Comparison of ENCODE assay signal across 1 cellular context in the genomic region with DNA sequence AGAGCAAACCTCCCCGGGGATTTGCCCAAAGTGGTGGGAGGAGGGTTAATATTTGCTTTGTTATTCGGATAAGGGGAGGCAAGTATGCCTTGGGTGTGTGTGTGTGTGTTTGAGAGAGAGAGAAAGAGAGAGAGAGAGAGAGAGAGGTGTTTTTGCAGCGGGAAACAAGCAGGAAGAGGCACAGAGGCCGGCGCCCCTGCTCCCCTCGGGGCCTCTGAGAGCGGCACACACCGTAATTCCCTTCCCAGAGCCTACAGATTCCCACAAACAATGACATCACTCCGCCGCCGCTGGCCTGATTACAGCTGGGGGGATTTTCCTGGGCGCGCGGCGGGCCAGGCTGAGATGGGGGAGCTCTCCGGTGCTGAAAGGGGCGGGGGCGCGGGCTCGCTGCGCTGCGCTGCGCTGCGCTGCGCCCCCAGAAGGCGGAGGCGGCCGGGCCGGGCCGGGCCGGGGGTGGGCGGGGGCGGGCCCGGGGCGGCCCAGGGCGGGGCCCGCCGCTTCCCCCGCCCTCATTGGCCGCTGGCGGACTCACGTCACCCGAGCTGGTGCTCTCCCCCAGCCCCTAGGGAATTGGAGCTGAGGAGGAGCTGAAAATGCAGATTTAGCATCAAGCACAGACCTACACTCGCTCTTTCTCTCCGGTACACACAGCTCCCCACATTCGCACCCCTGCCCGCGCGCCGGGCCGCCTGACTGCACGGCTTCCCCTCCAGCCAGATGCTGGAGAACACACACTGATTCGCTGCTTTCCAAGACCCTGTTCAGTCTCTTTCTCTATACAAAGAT.
A peak's percentile ranks its signal among the peaks of the same experiment; 100 is the strongest.
TF ChIP-seq lines count a peak whose summit lies in the region.

A gene with protein sequence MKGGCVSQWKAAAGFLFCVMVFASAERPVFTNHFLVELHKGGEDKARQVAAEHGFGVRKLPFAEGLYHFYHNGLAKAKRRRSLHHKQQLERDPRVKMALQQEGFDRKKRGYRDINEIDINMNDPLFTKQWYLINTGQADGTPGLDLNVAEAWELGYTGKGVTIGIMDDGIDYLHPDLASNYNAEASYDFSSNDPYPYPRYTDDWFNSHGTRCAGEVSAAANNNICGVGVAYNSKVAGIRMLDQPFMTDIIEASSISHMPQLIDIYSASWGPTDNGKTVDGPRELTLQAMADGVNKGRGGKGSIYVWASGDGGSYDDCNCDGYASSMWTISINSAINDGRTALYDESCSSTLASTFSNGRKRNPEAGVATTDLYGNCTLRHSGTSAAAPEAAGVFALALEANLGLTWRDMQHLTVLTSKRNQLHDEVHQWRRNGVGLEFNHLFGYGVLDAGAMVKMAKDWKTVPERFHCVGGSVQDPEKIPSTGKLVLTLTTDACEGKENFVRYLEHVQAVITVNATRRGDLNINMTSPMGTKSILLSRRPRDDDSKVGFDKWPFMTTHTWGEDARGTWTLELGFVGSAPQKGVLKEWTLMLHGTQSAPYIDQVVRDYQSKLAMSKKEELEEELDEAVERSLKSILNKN (plus strand): TSS at position 631 of the 789 bp plus-strand sequence. CDS start 266 bp downstream, outside the sequence.

TF ChIP-seq in WTC11, 78 proteins besides CTCF, POLR2A, EP300 and RAD21 (continued from another document):
- no peak for TF ChIP-seq ZNF281 (CRISPR knock-in tag; IDR thresholded peaks at IDR 0.05)
- TF ChIP-seq TEAD1 (CRISPR knock-in tag; IDR thresholded peaks at IDR 0.05), result 0 out of 2 replicates have a peak, but pooled peaks have one; percentile 22
- 0 out of 2 replicates have a peak, but pooled peaks have one; percentile 53 for TF ChIP-seq SP1 (CRISPR knock-in tag; conservative IDR thresholded peaks at IDR 0.05)
- TF ChIP-seq ZNF396 (CRISPR knock-in tag; IDR thresholded peaks at IDR 0.05; ENCODE audit: borderline replicate concordance), result no peak
- TF ChIP-seq RELA (CRISPR knock-in tag; IDR thresholded peaks at IDR 0.05; ENCODE audit: borderline replicate concordance), result no peak
- TF ChIP-seq SMAD4 (CRISPR knock-in tag; IDR thresholded peaks at IDR 0.05), result peak; percentile 59; the same call in 1 of the 2 replicates
- TF ChIP-seq ZNF219 (CRISPR knock-in tag; IDR thresholded peaks at IDR 0.05; ENCODE audit: borderline replicate concordance), result no peak
- TF ChIP-seq CREM (CRISPR knock-in tag; IDR thresholded peaks at IDR 0.05), result 0 out of 2 replicates have a peak, but pooled peaks have one; percentile 25
- TF ChIP-seq CBFB (CRISPR knock-in tag; IDR thresholded peaks at IDR 0.05; ENCODE audit: low read depth), result no peak
- no peak for TF ChIP-seq AR (CRISPR knock-in tag; IDR thresholded peaks at IDR 0.05)
- TF ChIP-seq, protein P1, sequence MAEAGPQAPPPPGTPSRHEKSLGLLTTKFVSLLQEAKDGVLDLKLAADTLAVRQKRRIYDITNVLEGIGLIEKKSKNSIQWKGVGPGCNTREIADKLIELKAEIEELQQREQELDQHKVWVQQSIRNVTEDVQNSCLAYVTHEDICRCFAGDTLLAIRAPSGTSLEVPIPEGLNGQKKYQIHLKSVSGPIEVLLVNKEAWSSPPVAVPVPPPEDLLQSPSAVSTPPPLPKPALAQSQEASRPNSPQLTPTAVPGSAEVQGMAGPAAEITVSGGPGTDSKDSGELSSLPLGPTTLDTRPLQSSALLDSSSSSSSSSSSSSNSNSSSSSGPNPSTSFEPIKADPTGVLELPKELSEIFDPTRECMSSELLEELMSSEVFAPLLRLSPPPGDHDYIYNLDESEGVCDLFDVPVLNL (CRISPR knock-in tag; IDR thresholded peaks at IDR 0.05; ENCODE audit: borderline replicate concordance, low read depth), result no peak
- no peak for TF ChIP-seq ELF4 (CRISPR knock-in tag; IDR thresholded peaks at IDR 0.05; ENCODE audit: low read depth)
- TF ChIP-seq JUN (CRISPR knock-in tag; IDR thresholded peaks at IDR 0.05), result 0 out of 2 replicates have a peak, but pooled peaks have one; percentile 21
- TF ChIP-seq, protein P2, sequence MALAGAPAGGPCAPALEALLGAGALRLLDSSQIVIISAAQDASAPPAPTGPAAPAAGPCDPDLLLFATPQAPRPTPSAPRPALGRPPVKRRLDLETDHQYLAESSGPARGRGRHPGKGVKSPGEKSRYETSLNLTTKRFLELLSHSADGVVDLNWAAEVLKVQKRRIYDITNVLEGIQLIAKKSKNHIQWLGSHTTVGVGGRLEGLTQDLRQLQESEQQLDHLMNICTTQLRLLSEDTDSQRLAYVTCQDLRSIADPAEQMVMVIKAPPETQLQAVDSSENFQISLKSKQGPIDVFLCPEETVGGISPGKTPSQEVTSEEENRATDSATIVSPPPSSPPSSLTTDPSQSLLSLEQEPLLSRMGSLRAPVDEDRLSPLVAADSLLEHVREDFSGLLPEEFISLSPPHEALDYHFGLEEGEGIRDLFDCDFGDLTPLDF (CRISPR knock-in tag; IDR thresholded peaks at IDR 0.05), result no peak
- 0 out of 2 replicates have a peak, but pooled peaks have one; percentile 63 for TF ChIP-seq FOXP1 (CRISPR knock-in tag; IDR thresholded peaks at IDR 0.05; ENCODE audit: borderline replicate concordance)
- 0 out of 2 replicates have a peak, but pooled peaks have one; percentile 41 for TF ChIP-seq E2F5 (CRISPR knock-in tag; IDR thresholded peaks at IDR 0.05)
- peak; percentile 65; the same call in 1 of the 2 replicates for TF ChIP-seq FOXK1 (CRISPR knock-in tag; IDR thresholded peaks at IDR 0.05)
- no peak for TF ChIP-seq ZNF263 (CRISPR knock-in tag; IDR thresholded peaks at IDR 0.05; ENCODE audit: low read depth)
- no peak for TF ChIP-seq NFE2L1 (CRISPR knock-in tag; IDR thresholded peaks at IDR 0.05)
- 0 out of 2 replicates have a peak, but pooled peaks have one; percentile 24 for TF ChIP-seq ZBTB21 (CRISPR knock-in tag; IDR thresholded peaks at IDR 0.05; ENCODE audit: borderline replicate concordance)
- TF ChIP-seq NR2C2 (CRISPR knock-in tag; IDR thresholded peaks at IDR 0.05), result no peak
- TF ChIP-seq, protein P3, sequence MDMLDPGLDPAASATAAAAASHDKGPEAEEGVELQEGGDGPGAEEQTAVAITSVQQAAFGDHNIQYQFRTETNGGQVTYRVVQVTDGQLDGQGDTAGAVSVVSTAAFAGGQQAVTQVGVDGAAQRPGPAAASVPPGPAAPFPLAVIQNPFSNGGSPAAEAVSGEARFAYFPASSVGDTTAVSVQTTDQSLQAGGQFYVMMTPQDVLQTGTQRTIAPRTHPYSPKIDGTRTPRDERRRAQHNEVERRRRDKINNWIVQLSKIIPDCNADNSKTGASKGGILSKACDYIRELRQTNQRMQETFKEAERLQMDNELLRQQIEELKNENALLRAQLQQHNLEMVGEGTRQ (CRISPR knock-in tag; IDR thresholded peaks at IDR 0.05), result no peak
- TF ChIP-seq ZNF423 (CRISPR knock-in tag; IDR thresholded peaks at IDR 0.05), result no peak
